ENCODE assay signal across 23 cellular contexts in the genomic region with DNA sequence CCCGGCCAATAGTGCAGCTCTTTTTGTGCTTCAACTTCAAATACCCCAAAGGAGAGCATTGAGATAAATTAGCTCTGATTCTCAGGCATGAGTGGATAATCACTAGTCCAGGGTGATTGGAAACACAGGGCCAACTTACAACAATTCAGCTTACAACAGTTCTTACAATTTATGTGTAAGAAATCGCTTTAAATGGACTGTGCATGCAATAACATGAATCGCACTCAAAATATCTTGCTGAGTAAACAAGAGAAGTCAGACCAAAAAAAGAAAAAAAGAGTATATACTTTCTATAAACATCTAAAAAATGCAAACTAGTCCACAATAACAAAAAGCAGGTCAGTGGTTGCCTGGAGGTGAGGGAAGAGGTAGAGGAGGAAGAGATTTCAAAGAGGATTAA.
"Had no signal": no experiment of that assay in that cellular context is flagged by ENCODE, and none has a peak within 500 bp of the region (broad histone marks: within the 10 kb centered on the region; RNA-seq: fewer than 3 reads in every experiment).

No MANE protein-coding gene starts in this region.

- H3K27me3 ChIP-seq: breast epithelium, SJSA1 had no signal

- DNase-seq: activated B cell treated with CpG ODN at 0.5 μM for 24 hours; activated CD4-positive, alpha-beta memory T cell treated with anti-CD3 and anti-CD28 coated beads for 36 hours; activated CD4-positive, alpha-beta T cell treated with anti-CD3 and anti-CD28 coated beads, Interleukin-2, amount 10 ng/mL, durations not matched to agents 7 days and 5 days; activated CD8-positive, alpha-beta memory T cell treated with anti-CD3 and anti-CD28 coated beads for 24 hours; activated effector memory CD4-positive, alpha-beta T cell treated with anti-CD3 and anti-CD28 coated beads, Interleukin-2, amount 50 U/mL, for 16 hours; activated naive CD4-positive, alpha-beta T cell treated with Interleukin-2 at 50 U/mL for 16 hours; activated naive CD8-positive, alpha-beta T cell treated with anti-CD3 and anti-CD28 coated beads, Interleukin-2, amount 50 U/mL, for 24 hours; activated T-cell treated with anti-CD3 and anti-CD28 coated beads, Interleukin-2, amount 50 U/mL, for 4 hours; amygdala; central memory CD4-positive, alpha-beta T cell; NCI-H146; NCI-H187 treated with DMSO at 0.1 percent for 48 hours; NCI-H2081 treated with DMSO at 0.1 percent for 48 hours; NCI-H446; NCI-H524; PC-3; SHP77; SW 1271 had no signal

- H3K36me3 ChIP-seq: breast epithelium, SJSA1 had no signal

- H3K4me1 ChIP-seq: breast epithelium, SJSA1 had no signal

- H3K4me3 ChIP-seq: breast epithelium, SJSA1 had no signal

- H3K9me3 ChIP-seq: SJSA1 had no signal

- FAIRE-seq: RCC 7860 had no signal

- H3K27ac ChIP-seq: breast epithelium, SJSA1 had no signal

- ATAC-seq: activated naive CD4-positive, alpha-beta T cell treated with anti-CD3 and anti-CD28 coated beads, Interleukin-2, amount 50 U/mL, for 72 hours; activated naive CD8-positive, alpha-beta T cell treated with anti-CD3 and anti-CD28 coated beads, Interleukin-2, amount 50 U/mL, for 24 hours; activated T-cell treated with anti-CD3 and anti-CD28 coated beads, Interleukin-2, amount 50 U/mL, for 4 hours; PC-3; SK-N-SH treated with all-trans-retinoic acid at 6 μM for 48 hours had no signal
